ENCODE assay signal across 24 cellular contexts in genomic region chr16:71520550-71520949, GRCh38. TPM values are rescaled to one million over a fixed set of nuclear protein-coding genes. Genes with fewer than 3 reads are reported as not detected.
DNase-seq lines count a peak whose midpoint lies in the region; ATAC-seq, FAIRE-seq and TF ChIP-seq lines count a peak whose summit lies in the region.
"Had no signal": no experiment of that assay in that cellular context is flagged by ENCODE, and none has a peak within 500 bp of the region (broad histone marks: within the 10 kb centered on the region; RNA-seq: fewer than 3 reads in every experiment).

No MANE protein-coding gene starts in this region.

- FAIRE-seq in bronchial epithelial cell (lab: Jason Lieb, UNC): peak; percentile 28
- FAIRE-seq: A549, D721Med, GM12878 had no signal

- H3K27me3 ChIP-seq in bronchial epithelial cell (ENCODE audit: control insufficient read depth, insufficient read depth, low read length): no peaks in the 10 kb centered on the region

- DNase-seq in ELR (ENCODE audit: low read depth): peak; percentile 46
- peak; percentile 8 for DNase-seq in NCI-H69 (lab: John Stamatoyannopoulos, UW)
- DNase-seq in bronchial epithelial cell (ENCODE audit: low read depth): peak; percentile 71
- peak; percentile 50 for DNase-seq in kidney tubule cell (ENCODE audit: low spot score)
- DNase-seq in HT-29 (ENCODE audit: low spot score): no peak
- DNase-seq in iPS-NIHi11 (ENCODE audit: low spot score): no peak
- DNase-seq: DMS79, Kasumi-1, MM.1S, NCI-H1048, NCI-H1417 treated with DMSO at 0.1 percent for 48 hours, NCI-H1930, NCI-H2227 treated with DMSO at 0.1 percent for 48 hours, NCI-H510A, NCI-H748 treated with DMSO at 0.1 percent for 48 hours had no signal

- no peak for TF ChIP-seq CTCF in bronchial epithelial cell (IDR thresholded peaks at IDR 0.05; ENCODE audit: insufficient read depth, low read length, severe bottlenecking)

- no peak for ATAC-seq in GM21423 (IDR thresholded peaks at IDR 0.05; ENCODE audit: unreplicated experiment)
- ATAC-seq: GM23338, Panc1, Right ventricle myocardium inferior had no signal

- no peaks in the 10 kb centered on the region for H3K36me3 ChIP-seq in bronchial epithelial cell (ENCODE audit: control insufficient read depth, insufficient read depth, low read length)

- no peak overlapping the region for H3K4me3 ChIP-seq in bronchial epithelial cell (ENCODE audit: low read depth, low read length)
- H3K4me3 ChIP-seq: A549, GM12878, GM23338 had no signal

RNA-seq across cellular contexts. Expression of gene CHST4, which starts 5.7 kb away (rescaled TPM):
- under 0.01 and 0.26 TPM in 2 replicates for total RNA-seq in bronchial epithelial cell
- 6.0 and 6.6 TPM in 2 replicates for total RNA-seq in HT-29 (2014; rRNA removed; shearing (Covaris generic))
- total RNA-seq: B cell, Right ventricle myocardium inferior, SK-MEL-5 had no signal

RNA-seq across cellular contexts. Expression of gene ZNF19, which starts 31.4 kb away (rescaled TPM):
- 2.6 and 3.2 TPM in 2 replicates for total RNA-seq in bronchial epithelial cell
- total RNA-seq in HT-29 (2014; rRNA removed; shearing (Covaris generic)): 2.3 and 3.5 TPM in 2 replicates

RNA-seq across cellular contexts. Expression of gene TAT, which starts 56.3 kb away (rescaled TPM):
- total RNA-seq in bronchial epithelial cell: not detected in 2 replicates
- 0.03 TPM in 1 of 2 replicates, not detected in the other for total RNA-seq in HT-29 (2014; rRNA removed; shearing (Covaris generic))
- total RNA-seq: B cell, GM23338, Right ventricle myocardium inferior, SK-MEL-5 had no signal

RNA-seq across cellular contexts. Expression of gene ZNF23, which starts 58.5 kb away (rescaled TPM):
- 7.9 and 8.1 TPM in 2 replicates for total RNA-seq in bronchial epithelial cell
- 2.9 and 6.5 TPM in 2 replicates for total RNA-seq in HT-29 (2014; rRNA removed; shearing (Covaris generic))

Comparison
In these comparisons a context has a peak if more than half of its experiments do, and no peak if none do; other contexts are left out.
1. DNase-seq: peak in ELR (single experiment), NCI-H69 (single experiment), bronchial epithelial cell (single experiment) and kidney tubule cell (single experiment); none in HT-29 (single experiment) and iPS-NIHi11 (single experiment).